ENCODE assay signal across 12 cellular contexts in genomic region chr6:80547827-80548226, GRCh38.
DNase-seq lines count a peak whose midpoint lies in the region; ATAC-seq and TF ChIP-seq lines count a peak whose summit lies in the region.
"Had no signal": no experiment of that assay in that cellular context is flagged by ENCODE, and none has a peak within 500 bp of the region (broad histone marks: within the 10 kb centered on the region; RNA-seq: fewer than 3 reads in every experiment).

No MANE protein-coding gene starts in this region.

- H3K4me1 Mint-ChIP-seq in activated naive CD4-positive, alpha-beta T cell treated with anti-CD3 and anti-CD28 coated beads, Interleukin-2, amount 10 ng/mL, durations not matched to agents 7 days and 5 days = no peaks in the 10 kb centered on the region
- H3K4me1 Mint-ChIP-seq: B cell had no signal

- 17% methylated on average over 1 of the region's 1 CpG for WGBS in SK-N-SH (ENCODE audit: low lambda C conversion rate)
- 54 to 80% methylated on average over 1 of the region's 1 CpG for WGBS in transverse colon (ENCODE audit: low coverage in 1 of 2), 2 donors

- H3K27ac Mint-ChIP-seq in activated naive CD4-positive, alpha-beta T cell treated with anti-CD3 and anti-CD28 coated beads, Interleukin-2, amount 10 ng/mL, durations not matched to agents 7 days and 5 days = no peak overlapping the region
- H3K27ac Mint-ChIP-seq: B cell had no signal

- TF ChIP-seq CTCF in SK-N-SH (IDR thresholded peaks at IDR 0.05) (no peak), foreskin keratinocyte (conservative IDR thresholded peaks at IDR 0.05) (no peak), transverse colon (IDR thresholded peaks at IDR 0.05) (no peak)

- no peaks in the 10 kb centered on the region for H4K20me1 ChIP-seq in SK-N-SH (ENCODE audit: insufficient read depth)

- H3K9me2 ChIP-seq in SK-N-SH = no peaks in the 10 kb centered on the region

- H3K27me3 ChIP-seq in SK-N-SH (ENCODE audit: insufficient read depth) = no peaks in the 10 kb centered on the region
- H3K27me3 ChIP-seq in foreskin keratinocyte = no peaks in the 10 kb centered on the region
- H3K27me3 ChIP-seq in transverse colon = no peaks in the 10 kb centered on the region

- no peak for TF ChIP-seq RAD21 in SK-N-SH (IDR thresholded peaks at IDR 0.05; ENCODE audit: low read length)

- intact Hi-C loops in transverse colon (cut with DNase I; ENCODE audit: low total_unique reads) = no loop called here

- TF ChIP-seq EP300 in SK-N-SH (IDR thresholded peaks at IDR 0.05; ENCODE audit: borderline replicate concordance in 1 of 2, low read depth in 1 of 2, low read length in 1 of 2) (peak in 1 of 2 experiments; percentile 66; a peak in 1 of 4 replicates), transverse colon (IDR thresholded peaks at IDR 0.05; ENCODE audit: low read depth) (no peak)

- H3K36me3 ChIP-seq in SK-N-SH (replicated peaks in 1 of 2; ENCODE audit: control insufficient read depth in 1 of 2, insufficient read depth in 2 of 2, low read length in 1 of 2) = no peaks in the 10 kb centered on the region
- no peaks in the 10 kb centered on the region for H3K36me3 ChIP-seq in transverse colon

- H3K36me3 Mint-ChIP-seq in activated naive CD4-positive, alpha-beta T cell treated with anti-CD3 and anti-CD28 coated beads, Interleukin-2, amount 10 ng/mL, durations not matched to agents 7 days and 5 days = no peaks in the 10 kb centered on the region

- H3F3A ChIP-seq in SK-N-SH (replicated peaks; ENCODE audit: insufficient read depth) = peaks cover 33% of the 10 kb centered on the region

- in situ Hi-C loops in transverse colon (cut with MboI; ENCODE audit: low pct_ligation_motif_present in 1 of 4, low pct_unique_long_range_greater_than_20kb in 1 of 4, low sequenced_read_pairs in 3 of 4) = no loop called here

- peak overlapping the region; percentile 57 for H3K4me2 ChIP-seq in SK-N-SH

- H3K4me3 Mint-ChIP-seq in activated naive CD4-positive, alpha-beta T cell treated with anti-CD3 and anti-CD28 coated beads, Interleukin-2, amount 10 ng/mL, durations not matched to agents 7 days and 5 days = no peak overlapping the region
- H3K4me3 Mint-ChIP-seq: B cell had no signal

- POLR2A ChIA-PET in SK-N-SH (lab: Yijun Ruan, JAX) = no interaction called here

- H3K9ac ChIP-seq in SK-N-SH = peak overlapping the region; percentile 44; the same call in 1 of the 2 replicates
- H3K9ac ChIP-seq: parathyroid adenoma had no signal

- H3K9me3 ChIP-seq in SK-N-SH = no peaks in the 10 kb centered on the region
- no peaks in the 10 kb centered on the region for H3K9me3 ChIP-seq in transverse colon

- H3K4me1 ChIP-seq in SK-N-SH (ENCODE audit: control insufficient read depth in 1 of 2, insufficient read depth in 2 of 2, low read depth in 1 of 2, low read length in 1 of 2) (peaks cover 0 to 16% of the 10 kb centered on the region in 2 experiments; a peak in 1 of 4 replicates), foreskin keratinocyte (peaks cover 21% of the 10 kb centered on the region), transverse colon (no peaks in the 10 kb centered on the region)
- H3K4me1 ChIP-seq: parathyroid adenoma had no signal

- H3K79me2 ChIP-seq in SK-N-SH (ENCODE audit: insufficient read depth) = no peaks in the 10 kb centered on the region
- H3K79me2 ChIP-seq: parathyroid adenoma had no signal

- no peak overlapping the region for H3K4me3 ChIP-seq in SK-N-SH (ENCODE audit: low read depth in 2 of 2, low read length in 1 of 2)
- H3K4me3 ChIP-seq in transverse colon = no peak overlapping the region

- CTCF ChIA-PET in SK-N-SH (lab: Yijun Ruan, JAX) = no interaction called here
- CTCF ChIA-PET in activated naive CD4-positive, alpha-beta T cell treated with anti-CD3 and anti-CD28 coated beads, Interleukin-2, amount 10 ng/mL, durations not matched to agents 7 days and 5 days (lab: Charles Lee) = no interaction called here

- H3K27me3 Mint-ChIP-seq in activated naive CD4-positive, alpha-beta T cell treated with anti-CD3 and anti-CD28 coated beads, Interleukin-2, amount 10 ng/mL, durations not matched to agents 7 days and 5 days = no peaks in the 10 kb centered on the region
- H3K27me3 Mint-ChIP-seq: B cell had no signal

- peak overlapping the region; percentile 53 for H2AFZ ChIP-seq in SK-N-SH (ENCODE audit: low read depth)
- H2AFZ ChIP-seq: parathyroid adenoma had no signal

- ATAC-seq in foreskin keratinocyte (peak; percentile 80), HG03097 (IDR thresholded peaks at IDR 0.05; ENCODE audit: low FRiP score, unreplicated experiment) (no peak)
- ATAC-seq: left cardiac atrium had no signal

- no peak for TF ChIP-seq POLR2A in transverse colon (IDR thresholded peaks at IDR 0.05)

- DNase-seq in AG08395 (ENCODE audit: low spot score) (peak; percentile 68), HCEC 1CT (peak; percentile 87), SK-N-SH (no peak), foreskin keratinocyte (peak; percentile 77 to 87), superior temporal gyrus (ENCODE audit: extremely low spot score) (no peak), transverse colon (no peak)
- no peak for DNase-seq in activated naive CD4-positive, alpha-beta T cell treated with anti-CD3 and anti-CD28 coated beads, Interleukin-2, amount 10 ng/mL, durations not matched to agents 7 days and 5 days
- DNase-seq: left cardiac atrium had no signal

- no peaks in the 10 kb centered on the region for H3K9me3 Mint-ChIP-seq in activated naive CD4-positive, alpha-beta T cell treated with anti-CD3 and anti-CD28 coated beads, Interleukin-2, amount 10 ng/mL, durations not matched to agents 7 days and 5 days

- H3K27ac ChIP-seq in SK-N-SH (ENCODE audit: low read depth in 2 of 2, low read length in 1 of 2) (peak overlapping the region; percentile 22 to 89; a peak in 3 of 4 replicates), foreskin keratinocyte (peak overlapping the region; percentile 83), transverse colon (no peak overlapping the region)
- H3K27ac ChIP-seq: parathyroid adenoma, VCaP had no signal

TF ChIP-seq in SK-N-SH, 30 proteins besides CTCF, POLR2A, EP300 and RAD21 (continues in another document):
- TF ChIP-seq PBX3 (IDR thresholded peaks at IDR 0.05) (peak; percentile 58), JUND (IDR thresholded peaks at IDR 0.05) (peak; percentile 76), NFIC (IDR thresholded peaks at IDR 0.05; ENCODE audit: borderline replicate concordance) (peak; percentile 58), YY1 (IDR thresholded peaks at IDR 0.05; ENCODE audit: low read depth) (no peak), RFX5 (IDR thresholded peaks at IDR 0.05; ENCODE audit: low read length) (no peak), MEF2A (IDR thresholded peaks at IDR 0.05; ENCODE audit: borderline replicate concordance, low read depth) (peak; percentile 44; the same call in 1 of the 2 replicates), NRF1 (IDR thresholded peaks at IDR 0.05; ENCODE audit: low read depth, low read length) (no peak), ELF1 (IDR thresholded peaks at IDR 0.05) (no peak), SIN3A (IDR thresholded peaks at IDR 0.05; ENCODE audit: borderline replicate concordance, low read depth, low read length) (no peak), GABPA (IDR thresholded peaks at IDR 0.05; ENCODE audit: low read depth) (no peak), FOSL2 (IDR thresholded peaks at IDR 0.05; ENCODE audit: borderline replicate concordance, low read depth) (peak; percentile 83), USF2 (IDR thresholded peaks at IDR 0.05; ENCODE audit: borderline replicate concordance, low read depth, low read length) (no peak), RCOR1 (IDR thresholded peaks at IDR 0.05; ENCODE audit: low read length) (no peak), IRF3 (IDR thresholded peaks at IDR 0.05; ENCODE audit: low read depth, low read length) (no peak), EZH2phosphoT487 (IDR thresholded peaks at IDR 0.05; ENCODE audit: borderline replicate concordance, low read depth) (no peak), MAX (IDR thresholded peaks at IDR 0.05; ENCODE audit: low read depth) (no peak), SMC3 (IDR thresholded peaks at IDR 0.05; ENCODE audit: low read depth, low read length) (no peak)

Comparison
In these comparisons a context has a peak if more than half of its experiments do, and no peak if none do; other contexts are left out.
1. DNase-seq: peak in AG08395 (single experiment), HCEC 1CT (single experiment) and foreskin keratinocyte (2 of 2); none in SK-N-SH (single experiment), activated naive CD4-positive, alpha-beta T cell treated with anti-CD3 and anti-CD28 coated beads, Interleukin-2, amount 10 ng/mL, durations not matched to agents 7 days and 5 days (single experiment), superior temporal gyrus (single experiment) and transverse colon (single experiment).
2. H3K27ac ChIP-seq: peak in SK-N-SH (2 of 2) and foreskin keratinocyte (single experiment); none in transverse colon (0 of 4).